Comparison of ENCODE assay signal across 1 cellular context in the genomic region with DNA sequence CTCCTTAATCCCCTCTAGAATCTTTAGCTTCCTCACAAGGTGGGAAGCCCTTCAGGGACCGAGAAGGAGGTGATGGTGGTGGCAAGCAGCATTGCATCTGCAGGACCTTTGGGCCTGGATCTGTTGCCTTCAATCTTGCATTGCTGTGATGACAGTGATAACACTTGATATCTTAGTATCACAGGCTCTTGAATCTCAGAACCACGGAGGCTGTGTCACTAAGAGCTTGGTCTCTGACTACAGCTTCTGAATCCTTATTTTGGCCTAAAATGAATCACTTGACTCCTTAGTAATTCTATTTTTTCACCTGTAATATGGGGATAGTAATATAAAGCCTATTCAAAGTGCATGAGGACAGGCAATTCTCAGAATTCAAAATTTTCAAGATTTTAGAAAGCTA.
TF ChIP-seq lines count a peak whose summit lies in the region.

No MANE protein-coding gene starts in this region.

TF ChIP-seq in HepG2, 621 proteins besides CTCF, POLR2A, EP300 and RAD21:
- TF ChIP-seq ZNF616 (CRISPR knock-in tag; IDR thresholded peaks at IDR 0.05; ENCODE audit: low read depth) = no peak
- TF ChIP-seq SP1 (IDR thresholded peaks at IDR 0.05) = no peak
- TF ChIP-seq SP1 (CRISPR knock-in tag; IDR thresholded peaks at IDR 0.05) = no peak
- TF ChIP-seq, protein P1, sequence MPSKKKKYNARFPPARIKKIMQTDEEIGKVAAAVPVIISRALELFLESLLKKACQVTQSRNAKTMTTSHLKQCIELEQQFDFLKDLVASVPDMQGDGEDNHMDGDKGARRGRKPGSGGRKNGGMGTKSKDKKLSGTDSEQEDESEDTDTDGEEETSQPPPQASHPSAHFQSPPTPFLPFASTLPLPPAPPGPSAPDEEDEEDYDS (CRISPR knock-in tag; IDR thresholded peaks at IDR 0.05) = no peak
- TF ChIP-seq ZNF431 (CRISPR knock-in tag; IDR thresholded peaks at IDR 0.05; ENCODE audit: borderline replicate concordance, low read depth) = no peak
- no peak for TF ChIP-seq AGO2 (optimal IDR thresholded peaks at IDR 0.05; ENCODE audit: low read depth, low read length)
- no peak for TF ChIP-seq PHF8 (CRISPR knock-in tag; IDR thresholded peaks at IDR 0.05)
- no peak for TF ChIP-seq RARA (CRISPR knock-in tag; IDR thresholded peaks at IDR 0.05)
TF ChIP-seq in HepG2: peak in this region for 0.
